In the genomic region with DNA sequence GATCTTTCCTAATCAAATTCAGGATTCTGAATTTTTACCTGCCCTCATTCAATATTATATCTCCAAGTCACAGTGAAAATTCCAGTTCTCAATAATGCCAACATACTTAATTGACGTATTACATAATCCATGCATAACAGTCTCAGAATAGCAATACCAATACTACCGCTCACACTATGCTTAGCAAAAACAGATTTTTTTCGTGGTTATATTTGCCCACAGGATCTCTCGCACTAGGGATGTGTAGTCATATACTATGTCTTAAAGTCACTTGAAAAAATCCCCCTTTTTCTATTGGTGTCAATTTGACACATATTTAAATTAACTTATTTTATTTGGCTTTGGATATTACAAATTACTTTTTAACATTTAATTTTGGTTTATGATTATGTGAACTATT, we compare ENCODE assay signal across 30 cellular contexts.
"Had no signal": no experiment of that assay in that cellular context is flagged by ENCODE, and none has a peak within 500 bp of the region (broad histone marks: within the 10 kb centered on the region; RNA-seq: fewer than 3 reads in every experiment).

No MANE protein-coding gene starts in this region.

- H3K36me3 Mint-ChIP-seq: activated naive CD4-positive, alpha-beta T cell treated with anti-CD3 and anti-CD28 coated beads, Interleukin-2, amount 10 ng/mL, durations not matched to agents 7 days and 5 days; activated naive CD8-positive, alpha-beta T cell had no signal

- H3K27me3 ChIP-seq: brain microvascular endothelial cell, dorsolateral prefrontal cortex, foreskin keratinocyte, gastrocnemius medialis, heart left ventricle had no signal

- H3K4me3 ChIP-seq: coronary artery, dorsolateral prefrontal cortex, gastrocnemius medialis, heart left ventricle had no signal

- H3K4me1 ChIP-seq: foreskin keratinocyte, heart left ventricle had no signal

- H3K27ac ChIP-seq: brain microvascular endothelial cell, coronary artery, dorsolateral prefrontal cortex, foreskin keratinocyte, gastrocnemius medialis, heart left ventricle, WERI-Rb-1 had no signal

- H3K9me3 ChIP-seq: gastrocnemius medialis, heart left ventricle had no signal

- H3K4me3 Mint-ChIP-seq: activated B cell treated with CpG ODN at 0.5 μM for 24 hours; activated CD4-positive, alpha-beta memory T cell treated with anti-CD3 and anti-CD28 coated beads, Interleukin-2, amount 10 ng/mL, durations not matched to agents 7 days and 5 days; activated CD4-positive, alpha-beta T cell treated with anti-CD3 and anti-CD28 coated beads, Interleukin-2, amount 10 ng/mL, durations not matched to agents 24 days and 14 days; activated naive CD4-positive, alpha-beta T cell treated with anti-CD3 and anti-CD28 coated beads, Interleukin-2, amount 10 ng/mL, durations not matched to agents 7 days and 5 days; activated naive CD8-positive, alpha-beta T cell; central memory CD8-positive, alpha-beta T cell; dendritic cell treated with granulocyte-macrophage colony-stimulating factor and Interleukin-4, amounts not matched to agents 40 ng/mL and 50 ng/mL, for 4 days; endodermal cell; T-helper 17 cell; T-helper 2 cell treated with Interferon-gamma antibody and Interleukin-4, amounts not matched to agents 5 μg/mL and 100 μg/mL, for 36 hours had no signal

- H3K36me3 ChIP-seq: brain microvascular endothelial cell, gastrocnemius medialis, heart left ventricle, WERI-Rb-1 had no signal

- ATAC-seq: activated CD4-positive, CD25-positive, alpha-beta regulatory T cell treated with anti-CD3 and anti-CD28 coated beads, Interleukin-2, amount 50 U/mL, for 24 hours; esophagus mucosa; foreskin keratinocyte; gastrocnemius medialis; heart left ventricle; T-helper 17 cell had no signal

- DNase-seq: activated B cell treated with CpG ODN at 0.5 μM for 24 hours; activated CD4-positive, alpha-beta memory T cell treated with anti-CD3 and anti-CD28 coated beads, Interleukin-2, amount 10 ng/mL, durations not matched to agents 7 days and 5 days; activated CD4-positive, alpha-beta T cell treated with anti-CD3 and anti-CD28 coated beads, Interleukin-2, amount 10 ng/mL, durations not matched to agents 24 days and 14 days; activated gamma-delta T cell; activated naive CD4-positive, alpha-beta T cell; activated naive CD4-positive, alpha-beta T cell treated with anti-CD3 and anti-CD28 coated beads, Interleukin-2, amount 10 ng/mL, durations not matched to agents 7 days and 5 days; activated T-cell treated with anti-CD3 and anti-CD28 coated beads, Interleukin-2, amount 50 U/mL, for 48 hours; amniotic stem cell; anterior cingulate cortex; brain microvascular endothelial cell; dorsolateral prefrontal cortex; effector memory CD4-positive, alpha-beta T cell; endodermal cell; foreskin keratinocyte; gastrocnemius medialis; glutamatergic neuron; heart left ventricle; T-helper 1 cell; T-helper 17 cell; T1000; WERI-Rb-1 had no signal

- FAIRE-seq: astrocyte, bronchial epithelial cell had no signal

- H3K9me3 Mint-ChIP-seq: activated CD4-positive, alpha-beta T cell treated with anti-CD3 and anti-CD28 coated beads, Interleukin-2, amount 10 ng/mL, durations not matched to agents 24 days and 14 days; dendritic cell treated with granulocyte-macrophage colony-stimulating factor and Interleukin-4, amounts not matched to agents 40 ng/mL and 50 ng/mL, for 4 days; T-helper 2 cell treated with Interferon-gamma antibody and Interleukin-4, amounts not matched to agents 5 μg/mL and 100 μg/mL, for 36 hours had no signal

- H3K27me3 Mint-ChIP-seq: activated B cell treated with CpG ODN at 0.5 μM for 24 hours; activated CD4-positive, alpha-beta memory T cell treated with anti-CD3 and anti-CD28 coated beads, Interleukin-2, amount 10 ng/mL, durations not matched to agents 7 days and 5 days; activated CD4-positive, alpha-beta T cell treated with anti-CD3 and anti-CD28 coated beads, Interleukin-2, amount 10 ng/mL, durations not matched to agents 24 days and 14 days; activated naive CD4-positive, alpha-beta T cell treated with anti-CD3 and anti-CD28 coated beads, Interleukin-2, amount 10 ng/mL, durations not matched to agents 7 days and 5 days; central memory CD8-positive, alpha-beta T cell; dendritic cell treated with granulocyte-macrophage colony-stimulating factor and Interleukin-4, amounts not matched to agents 40 ng/mL and 50 ng/mL, for 4 days; T-helper 17 cell had no signal

- H3K4me1 Mint-ChIP-seq: activated B cell treated with CpG ODN at 0.5 μM for 24 hours; activated CD4-positive, alpha-beta memory T cell treated with anti-CD3 and anti-CD28 coated beads, Interleukin-2, amount 10 ng/mL, durations not matched to agents 7 days and 5 days; activated CD4-positive, alpha-beta T cell treated with anti-CD3 and anti-CD28 coated beads, Interleukin-2, amount 10 ng/mL, durations not matched to agents 24 days and 14 days; activated naive CD4-positive, alpha-beta T cell treated with anti-CD3 and anti-CD28 coated beads, Interleukin-2, amount 10 ng/mL, durations not matched to agents 7 days and 5 days; central memory CD8-positive, alpha-beta T cell; T-helper 17 cell had no signal

- H3K27ac Mint-ChIP-seq: activated B cell treated with CpG ODN at 0.5 μM for 24 hours; activated CD4-positive, alpha-beta memory T cell treated with anti-CD3 and anti-CD28 coated beads, Interleukin-2, amount 10 ng/mL, durations not matched to agents 7 days and 5 days; activated CD4-positive, alpha-beta T cell treated with anti-CD3 and anti-CD28 coated beads, Interleukin-2, amount 10 ng/mL, durations not matched to agents 24 days and 14 days; activated naive CD4-positive, alpha-beta T cell treated with anti-CD3 and anti-CD28 coated beads, Interleukin-2, amount 10 ng/mL, durations not matched to agents 7 days and 5 days; activated naive CD8-positive, alpha-beta T cell; dendritic cell treated with granulocyte-macrophage colony-stimulating factor and Interleukin-4, amounts not matched to agents 40 ng/mL and 50 ng/mL, for 4 days; endodermal cell; T-helper 17 cell; T-helper 2 cell treated with Interferon-gamma antibody and Interleukin-4, amounts not matched to agents 5 μg/mL and 100 μg/mL, for 36 hours had no signal
